ENCODE assay signal across 11 cellular contexts in genomic region chr17:39688945-39689344, GRCh38. TPM values are rescaled to one million over a fixed set of nuclear protein-coding genes. Genes with fewer than 3 reads are reported as not detected.
DNase-seq lines count a peak whose midpoint lies in the region; ATAC-seq and TF ChIP-seq lines count a peak whose summit lies in the region.
"Had no signal": no experiment of that assay in that cellular context is flagged by ENCODE, and none has a peak within 500 bp of the region (broad histone marks: within the 10 kb centered on the region; RNA-seq: fewer than 3 reads in every experiment).

No MANE protein-coding gene starts in this region.

- DNase-seq in activated T-cell treated with anti-CD3 and anti-CD28 coated beads, Interleukin-2, amount 50 U/mL, for 4 hours = no peak
- no peak for DNase-seq in activated T-cell treated with anti-CD3 and anti-CD28 coated beads, Interleukin-2, amount 50 U/mL, for 1 hour
- no peak for DNase-seq in activated B cell treated with CpG ODN at 0.5 μM for 24 hours
- DNase-seq in iPS DF 19.7 (ENCODE audit: low read depth, low spot score) = peak; percentile 71
- no peak for DNase-seq in stimulated activated effector memory CD8-positive, alpha-beta T cell treated with anti-CD3 and anti-CD28 coated beads, Interleukin-12 subunit alpha, Interleukin-12 subunit beta, amount 100 ng/mL, for 72 hours (ENCODE audit: low spot score in 2 of 2)
- no peak for DNase-seq in RWPE1 (ENCODE audit: low spot score)
- no peak for DNase-seq in COLO668 (lab: John Stamatoyannopoulos, UW; ENCODE audit: unreplicated experiment)
- DNase-seq: NCI-H1105 treated with DMSO at 0.1 percent for 48 hours; stimulated activated CD4-positive, alpha-beta T cell treated with anti-CD3 and anti-CD28 coated beads, Interleukin-2, amount 100 ng/mL, for 48 hours had no signal

- H3K4me3 Mint-ChIP-seq in activated T-cell treated with anti-CD3 and anti-CD28 coated beads, Interleukin-2, amount 50 U/mL, for 4 hours = peak overlapping the region; percentile 98
- H3K4me3 Mint-ChIP-seq in activated B cell treated with CpG ODN at 0.5 μM for 24 hours = peak overlapping the region; percentile 99
- peak overlapping the region; percentile 85 for H3K4me3 Mint-ChIP-seq in stimulated activated effector memory CD8-positive, alpha-beta T cell treated with anti-CD3 and anti-CD28 coated beads, Interleukin-12 subunit alpha, Interleukin-12 subunit beta, amount 100 ng/mL, for 72 hours

- H3K4me1 Mint-ChIP-seq in activated T-cell treated with anti-CD3 and anti-CD28 coated beads, Interleukin-2, amount 50 U/mL, for 4 hours (ENCODE audit: low read depth) = peaks cover 23% of the 10 kb centered on the region
- peaks cover 18% of the 10 kb centered on the region for H3K4me1 Mint-ChIP-seq in activated B cell treated with CpG ODN at 0.5 μM for 24 hours
- H3K4me1 Mint-ChIP-seq in stimulated activated effector memory CD8-positive, alpha-beta T cell treated with anti-CD3 and anti-CD28 coated beads, Interleukin-12 subunit alpha, Interleukin-12 subunit beta, amount 100 ng/mL, for 72 hours = peaks cover 29% of the 10 kb centered on the region

- peak overlapping the region; percentile 97 for H3K27ac Mint-ChIP-seq in activated B cell treated with CpG ODN at 0.5 μM for 24 hours
- peak overlapping the region; percentile 93 for H3K27ac Mint-ChIP-seq in stimulated activated effector memory CD8-positive, alpha-beta T cell treated with anti-CD3 and anti-CD28 coated beads, Interleukin-12 subunit alpha, Interleukin-12 subunit beta, amount 100 ng/mL, for 72 hours

- H3K36me3 Mint-ChIP-seq in activated T-cell treated with anti-CD3 and anti-CD28 coated beads, Interleukin-2, amount 50 U/mL, for 4 hours (ENCODE audit: insufficient read depth) = peaks cover 10% of the 10 kb centered on the region
- peaks cover 21% of the 10 kb centered on the region for H3K36me3 Mint-ChIP-seq in activated B cell treated with CpG ODN at 0.5 μM for 24 hours (ENCODE audit: low read depth)
- peaks cover 6% of the 10 kb centered on the region for H3K36me3 Mint-ChIP-seq in stimulated activated effector memory CD8-positive, alpha-beta T cell treated with anti-CD3 and anti-CD28 coated beads, Interleukin-12 subunit alpha, Interleukin-12 subunit beta, amount 100 ng/mL, for 72 hours

- no peaks in the 10 kb centered on the region for H3K27me3 Mint-ChIP-seq in activated T-cell treated with anti-CD3 and anti-CD28 coated beads, Interleukin-2, amount 50 U/mL, for 4 hours (ENCODE audit: low read depth)
- H3K27me3 Mint-ChIP-seq in activated B cell treated with CpG ODN at 0.5 μM for 24 hours = no peaks in the 10 kb centered on the region

- CTCF ChIA-PET in activated B cell treated with CpG ODN at 0.5 μM for 24 hours (lab: Charles Lee) = interaction anchor here (1.2 to 2.1 kb wide), 2 partner anchors 14 to 41 kb away, joined by 4 to 6 read pairs; partner anchors contain the start of gene MIEN1
- CTCF ChIA-PET in RWPE1 (lab: Yijun Ruan, JAX) = interaction anchor here (0.7 to 1.1 kb wide), 3 partner anchors 10 to 17 kb away, joined by 3 to 6 read pairs (median 4); no protein-coding TSS in a partner anchor

- intact Hi-C loops in activated B cell treated with CpG ODN at 0.5 μM for 24 hours (cut with micrococcal nuclease) = loop anchor here (5.0 kb wide), 2 partner anchors 173 to 263 kb away; partner anchors contain the start of gene IKZF3

- no peak for ATAC-seq in activated T-cell treated with anti-CD3 and anti-CD28 coated beads, Interleukin-2, amount 50 U/mL, for 4 hours
- no peak for ATAC-seq in activated B cell treated with CpG ODN at 0.5 μM for 24 hours (ENCODE audit: low read depth)
- no peak for ATAC-seq in stimulated activated effector memory CD8-positive, alpha-beta T cell treated with anti-CD3 and anti-CD28 coated beads, Interleukin-12 subunit alpha, Interleukin-12 subunit beta, amount 100 ng/mL, for 72 hours
- ATAC-seq in HG03469 (IDR thresholded peaks at IDR 0.05; ENCODE audit: unreplicated experiment) = no peak
- ATAC-seq: activated CD4-positive, CD25-positive, alpha-beta regulatory T cell treated with anti-CD3 and anti-CD28 coated beads, Interleukin-2, amount 50 U/mL, for 24 hours had no signal

- H3K9me3 Mint-ChIP-seq in activated T-cell treated with anti-CD3 and anti-CD28 coated beads, Interleukin-2, amount 50 U/mL, for 4 hours = no peaks in the 10 kb centered on the region
- no peaks in the 10 kb centered on the region for H3K9me3 Mint-ChIP-seq in activated B cell treated with CpG ODN at 0.5 μM for 24 hours
- peaks cover 2% of the 10 kb centered on the region for H3K9me3 Mint-ChIP-seq in stimulated activated effector memory CD8-positive, alpha-beta T cell treated with anti-CD3 and anti-CD28 coated beads, Interleukin-12 subunit alpha, Interleukin-12 subunit beta, amount 100 ng/mL, for 72 hours

- POLR2A ChIA-PET in activated B cell treated with CpG ODN at 0.5 μM for 24 hours (lab: Charles Lee) (interaction anchor here (0.7 to 2.9 kb wide), 5 partner anchors 9 to 143 kb away, joined by 4 to 25 read pairs (median 22); partner anchors contain the start of genes MIEN1 and STARD3), RWPE1 (lab: Yijun Ruan, JAX; ENCODE audit: low non-redundant PET) (interaction anchor here (0.5 to 2.3 kb wide), 2 partner anchors 11 to 16 kb away, joined by 3 to 10 read pairs; partner anchors contain the start of gene ERBB2)

- H3K27ac ChIP-seq in RWPE1 = no peak overlapping the region; the same call in 1 of the 2 replicates

- TF ChIP-seq CTCF in activated B cell treated with CpG ODN at 0.5 μM for 24 hours (IDR thresholded peaks at IDR 0.05) (no peak), RWPE1 (conservative IDR thresholded peaks at IDR 0.05; ENCODE audit: low read depth) (no peak)

RNA-seq across cellular contexts. Expression of gene PGAP3, which starts 1.1 kb away (rescaled TPM):
- 10 to 100 TPM; 14.6 to 16.5 (median 16.3) TPM for total RNA-seq in activated T-cell treated with anti-CD3 and anti-CD28 coated beads, Interleukin-2, amount 50 U/mL, for 4 hours
- 19.0 and 24.0 TPM in 2 replicates for total RNA-seq in activated B cell treated with CpG ODN at 0.5 μM for 24 hours

RNA-seq across cellular contexts. Expression of gene ERBB2, which starts 10.9 kb away (rescaled TPM):
- 1 to 10 TPM; 2.3 to 3.4 (median 2.9) TPM for total RNA-seq in activated T-cell treated with anti-CD3 and anti-CD28 coated beads, Interleukin-2, amount 50 U/mL, for 4 hours
- 4.4 and 7.1 TPM in 2 replicates for total RNA-seq in activated B cell treated with CpG ODN at 0.5 μM for 24 hours

RNA-seq across cellular contexts. Expression of gene PNMT, which starts 20.7 kb away (rescaled TPM):
- not detected for total RNA-seq in activated T-cell treated with anti-CD3 and anti-CD28 coated beads, Interleukin-2, amount 50 U/mL, for 4 hours
- total RNA-seq in activated B cell treated with CpG ODN at 0.5 μM for 24 hours = not detected in 2 replicates

RNA-seq across cellular contexts. Expression of gene TCAP, which starts 23.8 kb away (rescaled TPM):
- 1 to 10 TPM in 2 of 3 donors, under 1 TPM in 1; 0.73 to 1.4 (median 1.4) TPM for total RNA-seq in activated T-cell treated with anti-CD3 and anti-CD28 coated beads, Interleukin-2, amount 50 U/mL, for 4 hours
- 2.1 and 2.3 TPM in 2 replicates for total RNA-seq in activated B cell treated with CpG ODN at 0.5 μM for 24 hours

RNA-seq across cellular contexts. Expression of gene MIEN1, which starts 41.4 kb away (rescaled TPM):
- total RNA-seq in activated T-cell treated with anti-CD3 and anti-CD28 coated beads, Interleukin-2, amount 50 U/mL, for 4 hours = 10 to 100 TPM; 43.2 to 48.6 (median 45.7) TPM
- 42.2 and 45.7 TPM in 2 replicates for total RNA-seq in activated B cell treated with CpG ODN at 0.5 μM for 24 hours
